Comparison of ENCODE assay signal across 23 cellular contexts in genomic region chr10:90969148-90969547, GRCh38. TPM values are rescaled to one million over a fixed set of nuclear protein-coding genes. Genes with fewer than 3 reads are reported as not detected.
DNase-seq lines count a peak whose midpoint lies in the region; ATAC-seq, FAIRE-seq and TF ChIP-seq lines count a peak whose summit lies in the region.
"Had no signal": no experiment of that assay in that cellular context is flagged by ENCODE, and none has a peak within 500 bp of the region (broad histone marks: within the 10 kb centered on the region; RNA-seq: fewer than 3 reads in every experiment).

No MANE protein-coding gene starts in this region.

- H3K4me2 ChIP-seq in DND-41 (ENCODE audit: insufficient read depth, low read length) (no peak overlapping the region), endothelial cell of umbilical vein (ENCODE audit: insufficient read depth, low read length) (peak overlapping the region; percentile 23)

- in situ Hi-C loops in gastrocnemius medialis (cut with MboI; ENCODE audit: low sequenced_read_pairs in 4 of 4) = loop anchor here in 2 of 4 donors (5.0 to 10.0 kb wide), 2 partner anchors 54 to 57 kb away; no protein-coding TSS in a partner anchor

- H3K79me2 ChIP-seq in DND-41 (ENCODE audit: insufficient read depth, low read length) = peaks cover 17% of the 10 kb centered on the region
- no peaks in the 10 kb centered on the region for H3K79me2 ChIP-seq in endothelial cell of umbilical vein (ENCODE audit: control insufficient read depth, insufficient read depth, low read length)

- DNase-seq in DND-41 (peak; percentile 1), endothelial cell of umbilical vein (ENCODE audit: low read depth, low spot score) (no peak), gastrocnemius medialis (peak; percentile 13 to 25), NCI-H1694 treated with DMSO at 0.1 percent for 48 hours (lab: John Stamatoyannopoulos, UW) (no peak), ureter (ENCODE audit: low spot score) (no peak)
- DNase-seq: activated CD8-positive, alpha-beta memory T cell treated with anti-CD3 and anti-CD28 coated beads for 24 hours; activated naive CD8-positive, alpha-beta T cell treated with anti-CD3 and anti-CD28 coated beads, Interleukin-2, amount 50 U/mL, for 24 hours; Calu3; GF-D8; KG1; kidney; midbrain; NCI-H82; stimulated activated CD4-positive, alpha-beta T cell treated with anti-CD3 and anti-CD28 coated beads, Interleukin-1b, Interleukin-23, amount 100 ng/mL, for 48 hours; SW 1271 had no signal

- no peak for TF ChIP-seq EP300 in Ishikawa (IDR thresholded peaks at IDR 0.05; ENCODE audit: borderline replicate concordance)

- POLR2A ChIA-PET in endothelial cell of umbilical vein (lab: Charles Lee) = interaction anchor here (1.3 kb wide), 1 partner anchor 53 kb away, joined by 7 read pairs; no protein-coding TSS in a partner anchor

- H3K9me3 ChIP-seq in DND-41 (ENCODE audit: insufficient read depth, low read length, severe bottlenecking) = no peaks in the 10 kb centered on the region
- H3K9me3 ChIP-seq in endothelial cell of umbilical vein (replicated peaks; ENCODE audit: control insufficient read depth, insufficient read depth, low read length) = no peaks in the 10 kb centered on the region
- H3K9me3 ChIP-seq in gastrocnemius medialis = no peaks in the 10 kb centered on the region

- TF ChIP-seq POLR2A in endothelial cell of umbilical vein (IDR thresholded peaks at IDR 0.05; ENCODE audit: low read depth, low read length) (no peak), gastrocnemius medialis (IDR thresholded peaks at IDR 0.05) (no peak)

- H3K4me1 ChIP-seq in DND-41 (ENCODE audit: insufficient read depth, low read length) (peaks cover 68% of the 10 kb centered on the region), endothelial cell of umbilical vein (ENCODE audit: control insufficient read depth, extremely low read depth, insufficient read depth, low read length) (peaks cover 8% of the 10 kb centered on the region), gastrocnemius medialis (peaks cover 16 to 23% of the 10 kb centered on the region in 2 donors)

- H3K9ac ChIP-seq in DND-41 (ENCODE audit: low read depth, low read length) (no peak overlapping the region), endothelial cell of umbilical vein (replicated peaks; ENCODE audit: extremely low read depth, insufficient read depth, low read length) (no peak overlapping the region)

- TF ChIP-seq CTCF in DND-41 (IDR thresholded peaks at IDR 0.05; ENCODE audit: borderline replicate concordance, extremely low read depth, low read length, poor library complexity, severe bottlenecking) (no peak), endothelial cell of umbilical vein (IDR thresholded peaks at IDR 0.05; ENCODE audit: extremely low read depth in 1 of 2, insufficient read depth in 1 of 2, low read depth in 1 of 2, low read length in 2 of 2) (no peak), gastrocnemius medialis (IDR thresholded peaks at IDR 0.05 in 4 of 5, conservative IDR thresholded peaks at IDR 0.05 in 1 of 5) (no peak)

- intact Hi-C loops in endothelial cell of umbilical vein (cut with micrococcal nuclease) = loop anchor here (2.0 kb wide), 1 partner anchor 48 kb away; the partner anchor contains the start of gene ANKRD1
- intact Hi-C loops in gastrocnemius medialis (cut with DNase I; ENCODE audit: low total_unique reads) = no loop called here

- no peak for FAIRE-seq in endothelial cell of umbilical vein (lab: Jason Lieb, UNC)
- FAIRE-seq: GM12892, kidney had no signal

- ATAC-seq in DND-41 (ENCODE audit: insufficient read depth, low read depth) = no peak
- ATAC-seq in gastrocnemius medialis = peak; percentile 48 to 63
- no peak for ATAC-seq in GM21528 (IDR thresholded peaks at IDR 0.05; ENCODE audit: low FRiP score, unreplicated experiment)
- no peak for ATAC-seq in esophagus mucosa
- ATAC-seq: activated naive CD8-positive, alpha-beta T cell treated with anti-CD3 and anti-CD28 coated beads, Interleukin-2, amount 50 U/mL, for 24 hours; Panc1 had no signal

- BruUV-seq in endothelial cell of umbilical vein (replicated peaks; lab: Mats Ljungman, UMichigan) = TSS peak; percentile 80

- H4K20me1 ChIP-seq in DND-41 (ENCODE audit: insufficient read depth, low read length) (no peaks in the 10 kb centered on the region), endothelial cell of umbilical vein (replicated peaks; ENCODE audit: control insufficient read depth, extremely low read depth, insufficient read depth, low read length) (no peaks in the 10 kb centered on the region)

- H3K9me1 ChIP-seq in endothelial cell of umbilical vein (replicated peaks; ENCODE audit: control insufficient read depth, extremely low read depth, insufficient read depth, low read length) = no peaks in the 10 kb centered on the region

- dilution Hi-C loops in endothelial cell of umbilical vein (cut with MboI; ENCODE audit: extremely low pct_ligation_motif_present, low sequenced_read_pairs) = no loop called here

- TF ChIP-seq RAD21 in Ishikawa (IDR thresholded peaks at IDR 0.05; ENCODE audit: low read depth) = no peak

- H3K27me3 ChIP-seq in DND-41 (ENCODE audit: insufficient read depth, low read length, poor library complexity) (no peaks in the 10 kb centered on the region), endothelial cell of umbilical vein (ENCODE audit: control insufficient read depth in 2 of 2, insufficient read depth in 2 of 2, low read length in 2 of 2) (no peaks in the 10 kb centered on the region), gastrocnemius medialis (no peaks in the 10 kb centered on the region)
- H3K27me3 ChIP-seq: cardiac muscle cell had no signal

- peak overlapping the region; percentile 70 for H3K27ac ChIP-seq in DND-41 (ENCODE audit: low read length)
- no peak overlapping the region for H3K27ac ChIP-seq in endothelial cell of umbilical vein (ENCODE audit: insufficient read depth, low read depth, low read length)
- H3K27ac ChIP-seq in gastrocnemius medialis = peak overlapping the region; percentile 31 to 78 (median 56)
- H3K27ac ChIP-seq: cardiac muscle cell, HL-60 had no signal

- H3K4me3 ChIP-seq in DND-41 (ENCODE audit: low read depth in 1 of 2, low read length in 2 of 2) (no peak overlapping the region), endothelial cell of umbilical vein (replicated peaks in 1 of 3; ENCODE audit: insufficient read depth in 1 of 3, low read depth in 1 of 3, low read length in 3 of 3) (no peak overlapping the region), gastrocnemius medialis (no peak overlapping the region)
- H3K4me3 ChIP-seq: cardiac muscle cell had no signal

- H2AFZ ChIP-seq in DND-41 (ENCODE audit: low read depth, low read length) = no peak overlapping the region
- H2AFZ ChIP-seq in endothelial cell of umbilical vein (ENCODE audit: low read depth, low read length) = no peak overlapping the region

- CTCF ChIA-PET in endothelial cell of umbilical vein (lab: Charles Lee) = interaction anchor here (1.0 to 3.4 kb wide), 13 partner anchors 8 to 281 kb away, joined by 3 to 44 read pairs (median 5); partner anchors contain the start of gene ANKRD1

- H3K36me3 ChIP-seq in DND-41 (ENCODE audit: insufficient read depth, low read length) = peaks cover 24% of the 10 kb centered on the region
- H3K36me3 ChIP-seq in endothelial cell of umbilical vein (ENCODE audit: control insufficient read depth in 2 of 2, extremely low read depth in 1 of 2, insufficient read depth in 2 of 2, low read length in 2 of 2) = no peaks in the 10 kb centered on the region
- H3K36me3 ChIP-seq in gastrocnemius medialis = no peaks in the 10 kb centered on the region
- H3K36me3 ChIP-seq: cardiac muscle cell had no signal

TF ChIP-seq in Ishikawa, 13 proteins besides CTCF, POLR2A, EP300 and RAD21:
- TF ChIP-seq TEAD4 (IDR thresholded peaks at IDR 0.05) = 0 out of 2 replicates have a peak, but pooled peaks have one; percentile 16
- peak; percentile 13; the same call in 1 of the 2 replicates for TF ChIP-seq CEBPB (IDR thresholded peaks at IDR 0.05)
- no peak for TF ChIP-seq TCF12 (IDR thresholded peaks at IDR 0.05; ENCODE audit: low read depth)

TF ChIP-seq in endothelial cell of umbilical vein, 7 proteins besides CTCF, POLR2A, EP300 and RAD21:
- no peak for TF ChIP-seq MAX (IDR thresholded peaks at IDR 0.05; ENCODE audit: insufficient read depth, insufficient read length)
- TF ChIP-seq EZH2 (IDR thresholded peaks at IDR 0.05; ENCODE audit: borderline replicate concordance, low read depth, low read length, severe bottlenecking) = no peak
- no peak for TF ChIP-seq POLR2AphosphoS5 (IDR thresholded peaks at IDR 0.05; ENCODE audit: insufficient read depth, low read depth, low read length)
- no peak for TF ChIP-seq FOS (IDR thresholded peaks at IDR 0.05; ENCODE audit: borderline replicate concordance, insufficient read depth, low read length)
- TF ChIP-seq JUN (IDR thresholded peaks at IDR 0.05; ENCODE audit: borderline replicate concordance, insufficient read depth, insufficient read length, low read depth) = no peak
- TF ChIP-seq GATA2 (IDR thresholded peaks at IDR 0.05; ENCODE audit: insufficient read depth, insufficient read length, low read depth, low read length) = no peak
- no peak for TF ChIP-seq MYC (IDR thresholded peaks at IDR 0.05; ENCODE audit: low read depth, low read length)

RNA-seq across cellular contexts. Expression of gene ANKRD1, which starts 48.3 kb away (rescaled TPM):
- total RNA-seq in endothelial cell of umbilical vein = 591 and 664 TPM in 2 replicates
- 527 and 593 TPM in 2 replicates for polyA plus RNA-seq in endothelial cell of umbilical vein
- polyA plus RNA-seq in endothelial cell of umbilical vein (2011; cell fraction: cytosol; rRNA removed) = 797 and 830 TPM in 2 replicates
- polyA plus RNA-seq in endothelial cell of umbilical vein (2011; cell fraction: nucleus; rRNA removed) = 1,251 and 1,651 TPM in 2 replicates
- polyA plus RNA-seq in endothelial cell of umbilical vein (2012) = 949 and 994 TPM in 2 replicates
- polyA minus RNA-seq in endothelial cell of umbilical vein = 587 and 687 TPM in 2 replicates
- 1.2 TPM for polyA minus RNA-seq in endothelial cell of umbilical vein (2011; cell fraction: cytosol; rRNA and poly(A)+ RNA removed)
- 237 and 300 TPM in 2 replicates for polyA minus RNA-seq in endothelial cell of umbilical vein (2011; cell fraction: nucleus; rRNA and poly(A)+ RNA removed)
- total RNA-seq in gastrocnemius medialis = 100 to 1,000 TPM in 2 of 4 donors, 10 to 100 TPM in 2; 18.6 to 168 (median 98.5) TPM
- 0.24 TPM for total RNA-seq in esophagus mucosa
- 0.62 TPM for total RNA-seq in ureter
- total RNA-seq: activated T-helper 1 cell treated with anti-CD3 and anti-CD28 coated beads, Interleukin-12 subunit alpha, Interleukin-12 subunit beta, Interleukin-2, Interleukin-4 antibody, amounts not matched to agents 30 ng/mL and 10 ng/mL and 1 ng/mL, durations not matched to agents 14 hours and 24 hours and 36 hours; kidney had no signal

Comparison
In these comparisons a context has a peak if more than half of its experiments do, and no peak if none do; other contexts are left out.
1. ATAC-seq: peak in gastrocnemius medialis (2 of 2); none in DND-41 (single experiment), GM21528 (single experiment) and esophagus mucosa (single experiment).
2. DNase-seq: peak in DND-41 (single experiment) and gastrocnemius medialis (2 of 2); none in endothelial cell of umbilical vein (single experiment), NCI-H1694 treated with DMSO at 0.1 percent for 48 hours (single experiment) and ureter (single experiment).
3. RNA of gene ANKRD1, which starts 48.3 kb away (total RNA-seq): 591 to 664 TPM in endothelial cell of umbilical vein and 18.6 to 168 TPM in gastrocnemius medialis; 0.62 TPM in ureter (single experiment) and 0.24 TPM in esophagus mucosa (single experiment); every median in the first group is over 10 times any median in the second.